Comparison of ENCODE assay signal across 31 cellular contexts in the genomic region with DNA sequence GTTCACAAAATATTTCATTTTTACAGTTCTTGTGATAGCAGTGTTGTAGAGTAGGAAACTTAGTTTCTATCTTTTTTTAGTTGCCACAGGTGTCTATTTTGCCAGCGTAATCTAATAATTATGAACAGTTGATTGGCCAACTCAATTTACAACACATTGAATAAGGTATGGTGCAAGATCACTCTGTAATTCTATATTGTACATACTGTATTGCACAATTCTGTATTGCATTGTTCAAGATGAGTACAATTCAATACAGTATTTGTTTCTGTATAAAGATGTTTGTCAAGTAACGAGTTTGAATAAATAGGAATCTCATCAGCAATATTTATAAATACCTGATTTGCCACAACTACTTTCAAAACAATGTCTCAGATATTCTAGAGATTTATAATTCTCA.
"Had no signal": no experiment of that assay in that cellular context is flagged by ENCODE, and none has a peak within 500 bp of the region (broad histone marks: within the 10 kb centered on the region; RNA-seq: fewer than 3 reads in every experiment).

No MANE protein-coding gene starts in this region.

- H3K36me3 Mint-ChIP-seq: natural killer cell; neural progenitor cell; stimulated activated memory B cell treated with anti-CD40 and anti-IgM and Interleukin-4, amounts not matched to agents 10 μg/mL and 1 μg/mL and 100 μg/mL, for 72 hours; type B pancreatic cell had no signal

- H3K36me3 ChIP-seq: neural progenitor cell, ovary, spleen, suprapubic skin, tibial artery, transverse colon, upper lobe of right lung, uterus had no signal

- DNase-seq: natural killer cell; occipital lobe; ovary; posterior cingulate gyrus; psoas muscle; right cardiac atrium; spleen; stimulated activated CD4-positive, alpha-beta T cell treated with anti-CD3 and anti-CD28 coated beads, Interleukin-12 subunit alpha, Interleukin-12 subunit beta, amount 100 ng/mL, for 4 hours; stimulated activated CD4-positive, alpha-beta T cell treated with anti-CD3 and anti-CD28 coated beads, Interleukin-1b, Interleukin-23, amount 100 ng/mL, for 48 hours; stimulated activated CD4-positive, alpha-beta T cell treated with anti-CD3 and anti-CD28 coated beads, Interleukin-4, amount 100 ng/mL, for 1 hour; stimulated activated CD4-positive, alpha-beta T cell treated with anti-CD3 and anti-CD28 coated beads, Interleukin-4, amount 100 ng/mL, for 4 hours; stimulated activated CD8-positive, alpha-beta memory T cell treated with anti-CD3 and anti-CD28 coated beads, Interleukin-4, amount 100 ng/mL, for 48 hours; stimulated activated naive CD4-positive, alpha-beta T cell; stimulated activated naive CD8-positive, alpha-beta T cell treated with anti-CD3 and anti-CD28 coated beads, Interleukin-15, amount 100 ng/mL, for 72 hours; stimulated activated naive CD8-positive, alpha-beta T cell treated with anti-CD3 and anti-CD28 coated beads, Interleukin-15, Interleukin-2, amounts not matched to agents 100 U/mL and 50 U/mL, for 24 hours; substantia nigra; testis; tibial artery; transverse colon; upper lobe of right lung; uterus had no signal

- H3K4me3 ChIP-seq: neural progenitor cell, ovary, psoas muscle, skin epidermis, smooth muscle cell, spleen, suprapubic skin, testis, tibial artery, transverse colon, upper lobe of right lung, uterus had no signal

- ATAC-seq: natural killer cell; psoas muscle; right cardiac atrium; sciatic nerve; stimulated activated memory B cell treated with anti-CD40 and anti-IgM and Interleukin-4, amounts not matched to agents 10 μg/mL and 1 μg/mL and 100 μg/mL, for 72 hours; stimulated activated naive CD8-positive, alpha-beta T cell treated with anti-CD3 and anti-CD28 coated beads, Interleukin-15, amount 100 ng/mL, for 72 hours; stimulated activated naive CD8-positive, alpha-beta T cell treated with anti-CD3 and anti-CD28 coated beads, Interleukin-15, Interleukin-2, amounts not matched to agents 100 U/mL and 50 U/mL, for 24 hours; upper lobe of right lung had no signal

- H3K9ac ChIP-seq: neural progenitor cell, parathyroid adenoma had no signal

- H2AFZ ChIP-seq: neural progenitor cell, parathyroid adenoma had no signal

- H3K4me3 Mint-ChIP-seq: natural killer cell; nephron; neural progenitor cell; stimulated activated memory B cell treated with anti-CD40 and anti-IgM and Interleukin-4, amounts not matched to agents 10 μg/mL and 1 μg/mL and 100 μg/mL, for 72 hours; stimulated activated naive CD8-positive, alpha-beta T cell treated with anti-CD3 and anti-CD28 coated beads, Interleukin-15, amount 100 ng/mL, for 72 hours; type B pancreatic cell had no signal

- H3K9me3 ChIP-seq: ovary, psoas muscle, spleen, suprapubic skin, testis, tibial artery, transverse colon, upper lobe of right lung, uterus had no signal

- H3K27me3 ChIP-seq: neural progenitor cell, ovary, spleen, suprapubic skin, testis, tibial artery, transverse colon, upper lobe of right lung, uterus had no signal

- H3K4me1 Mint-ChIP-seq: natural killer cell; nephron; neural progenitor cell; stimulated activated memory B cell treated with anti-CD40 and anti-IgM and Interleukin-4, amounts not matched to agents 10 μg/mL and 1 μg/mL and 100 μg/mL, for 72 hours; stimulated activated naive CD8-positive, alpha-beta T cell treated with anti-CD3 and anti-CD28 coated beads, Interleukin-15, amount 100 ng/mL, for 72 hours had no signal

- H3K27me3 Mint-ChIP-seq: progenitor cell of endocrine pancreas; stimulated activated memory B cell treated with anti-CD40 and anti-IgM and Interleukin-4, amounts not matched to agents 10 μg/mL and 1 μg/mL and 100 μg/mL, for 72 hours; stimulated activated naive CD8-positive, alpha-beta T cell treated with anti-CD3 and anti-CD28 coated beads, Interleukin-15, amount 100 ng/mL, for 72 hours; type B pancreatic cell had no signal

- H3K4me2 ChIP-seq: neural progenitor cell, smooth muscle cell had no signal

- H3K9me3 Mint-ChIP-seq: nephron; neural progenitor cell; stimulated activated memory B cell treated with anti-CD40 and anti-IgM and Interleukin-4, amounts not matched to agents 10 μg/mL and 1 μg/mL and 100 μg/mL, for 72 hours; type B pancreatic cell had no signal

- H3K27ac ChIP-seq: neural progenitor cell, ovary, parathyroid adenoma, psoas muscle, skin epidermis, spleen, suprapubic skin, testis, tibial artery, transverse colon, upper lobe of right lung, uterus had no signal

- H3K4me1 ChIP-seq: neural progenitor cell, parathyroid adenoma, psoas muscle, spleen, suprapubic skin, testis, tibial artery, transverse colon, upper lobe of right lung, uterus had no signal

- H3K79me2 ChIP-seq: parathyroid adenoma had no signal

- H3K27ac Mint-ChIP-seq: natural killer cell; nephron; neural progenitor cell; progenitor cell of endocrine pancreas; stimulated activated memory B cell treated with anti-CD40 and anti-IgM and Interleukin-4, amounts not matched to agents 10 μg/mL and 1 μg/mL and 100 μg/mL, for 72 hours; stimulated activated naive CD8-positive, alpha-beta T cell treated with anti-CD3 and anti-CD28 coated beads, Interleukin-15, amount 100 ng/mL, for 72 hours; type B pancreatic cell had no signal
